22 cellular contexts compared by ENCODE assay signal in the genomic region with DNA sequence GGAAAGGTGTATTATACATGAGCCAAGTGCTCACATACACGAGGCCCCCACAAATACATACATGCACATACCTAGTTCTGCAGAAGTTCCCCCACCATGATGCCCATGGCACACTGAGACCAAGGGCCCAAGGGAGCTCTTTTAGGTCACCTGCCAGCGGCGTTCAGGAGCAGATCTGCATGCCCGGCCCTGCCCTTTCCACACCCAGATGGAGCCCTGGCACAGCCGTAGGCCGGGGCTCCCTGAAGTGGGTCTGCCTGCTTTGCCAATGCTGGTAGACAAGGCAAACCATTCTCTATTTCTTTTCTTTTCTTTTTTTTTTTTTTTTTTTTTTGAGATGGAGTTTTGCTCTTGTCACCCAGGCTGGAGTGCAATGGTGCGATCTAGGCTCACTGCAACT.
"Had no signal": no experiment of that assay in that cellular context is flagged by ENCODE, and none has a peak within 500 bp of the region (broad histone marks: within the 10 kb centered on the region; RNA-seq: fewer than 3 reads in every experiment).

No MANE protein-coding gene starts in this region.

- H3K4me3 ChIP-seq: hepatocyte, lung, psoas muscle, right lobe of liver, testis, transverse colon had no signal

- DNase-seq: effector memory CD4-positive, alpha-beta T cell; foreskin melanocyte; head of caudate nucleus; kidney; left cardiac atrium; left ventricle myocardium superior; mesenchymal stem cell; midbrain; psoas muscle; retina; right lobe of liver; stimulated activated CD4-positive, alpha-beta T cell treated with anti-CD3 and anti-CD28 coated beads, Interleukin-4, amount 100 ng/mL, for 1 hour; stimulated activated CD8-positive, alpha-beta memory T cell treated with anti-CD3 and anti-CD28 coated beads, Interleukin-4, amount 100 ng/mL, for 48 hours; testis; transverse colon had no signal

- H3K36me3 Mint-ChIP-seq: natural killer cell treated with Interleukin-12 subunit alpha and Interleukin-12 subunit beta and Interleukin-15 and Interleukin-18, amount 100 ng/mL, for 72 hours; stimulated activated effector memory CD8-positive, alpha-beta T cell treated with anti-CD3 and anti-CD28 coated beads, Interleukin-12 subunit alpha, Interleukin-12 subunit beta, amount 100 ng/mL, for 72 hours had no signal

- H3K4me3 Mint-ChIP-seq: natural killer cell treated with Interleukin-12 subunit alpha and Interleukin-12 subunit beta and Interleukin-15 and Interleukin-18, amount 100 ng/mL, for 72 hours; stimulated activated effector memory CD8-positive, alpha-beta T cell treated with anti-CD3 and anti-CD28 coated beads, Interleukin-12 subunit alpha, Interleukin-12 subunit beta, amount 100 ng/mL, for 72 hours; stimulated activated naive CD8-positive, alpha-beta T cell treated with anti-CD3 and anti-CD28 coated beads, Interleukin-15, Interleukin-2, amounts not matched to agents 100 ng/mL and 50 ng/mL, for 24 hours had no signal

- H2AFZ ChIP-seq: hepatocyte, parathyroid adenoma had no signal

- H3K9me3 Mint-ChIP-seq: natural killer cell treated with Interleukin-12 subunit alpha and Interleukin-12 subunit beta and Interleukin-15 and Interleukin-18, amount 100 ng/mL, for 72 hours; stimulated activated effector memory CD8-positive, alpha-beta T cell treated with anti-CD3 and anti-CD28 coated beads, Interleukin-12 subunit alpha, Interleukin-12 subunit beta, amount 100 ng/mL, for 72 hours; stimulated activated naive CD8-positive, alpha-beta T cell treated with anti-CD3 and anti-CD28 coated beads, Interleukin-15, Interleukin-2, amounts not matched to agents 100 ng/mL and 50 ng/mL, for 24 hours had no signal

- H3K4me1 Mint-ChIP-seq: stimulated activated effector memory CD8-positive, alpha-beta T cell treated with anti-CD3 and anti-CD28 coated beads, Interleukin-12 subunit alpha, Interleukin-12 subunit beta, amount 100 ng/mL, for 72 hours had no signal

- H3K27ac Mint-ChIP-seq: natural killer cell treated with Interleukin-12 subunit alpha and Interleukin-12 subunit beta and Interleukin-15 and Interleukin-18, amount 100 ng/mL, for 72 hours; stimulated activated effector memory CD8-positive, alpha-beta T cell treated with anti-CD3 and anti-CD28 coated beads, Interleukin-12 subunit alpha, Interleukin-12 subunit beta, amount 100 ng/mL, for 72 hours; stimulated activated naive CD8-positive, alpha-beta T cell treated with anti-CD3 and anti-CD28 coated beads, Interleukin-15, Interleukin-2, amounts not matched to agents 100 ng/mL and 50 ng/mL, for 24 hours had no signal

- H3K27me3 Mint-ChIP-seq: stimulated activated naive CD8-positive, alpha-beta T cell treated with anti-CD3 and anti-CD28 coated beads, Interleukin-15, Interleukin-2, amounts not matched to agents 100 ng/mL and 50 ng/mL, for 24 hours had no signal

- H3K9ac ChIP-seq: parathyroid adenoma had no signal

- H3K27me3 ChIP-seq: hepatocyte, right lobe of liver, testis, transverse colon had no signal

- H3K36me3 ChIP-seq: right lobe of liver, transverse colon had no signal

- H3K9me3 ChIP-seq: psoas muscle, right lobe of liver, testis, transverse colon had no signal

- H3K4me2 ChIP-seq: hepatocyte had no signal

- H3K79me2 ChIP-seq: hepatocyte, parathyroid adenoma had no signal

- ATAC-seq: left cardiac atrium; left ventricle myocardium superior; psoas muscle; stimulated activated effector memory CD8-positive, alpha-beta T cell treated with anti-CD3 and anti-CD28 coated beads, Interleukin-12 subunit alpha, Interleukin-12 subunit beta, amount 100 ng/mL, for 72 hours had no signal

- H3K4me1 ChIP-seq: parathyroid adenoma, psoas muscle, right lobe of liver, testis had no signal

- H3K27ac ChIP-seq: epithelial cell of prostate, hepatocyte, parathyroid adenoma, psoas muscle, right lobe of liver, testis, transverse colon had no signal
